8 cellular contexts compared by ENCODE assay signal in genomic region chr20:21099653-21100589, GRCh38. TPM values are rescaled to one million over a fixed set of nuclear protein-coding genes. Genes with fewer than 3 reads are reported as not detected.
DNase-seq lines count a peak whose midpoint lies in the region; ATAC-seq and TF ChIP-seq lines count a peak whose summit lies in the region.

No MANE protein-coding gene starts in this region.

- peak overlapping the region; percentile 84 for H3K4me3 ChIP-seq in CD4-positive, CD25-positive, alpha-beta regulatory T cell (ENCODE audit: low read depth, low read length)
- H3K4me3 ChIP-seq in esophagus muscularis mucosa (peak overlapping the region; percentile 44 to 61 (median 46)), osteoblast (ENCODE audit: insufficient read depth, low read length) (peak overlapping the region; percentile 47)

- H4K20me1 ChIP-seq in osteoblast (ENCODE audit: insufficient read depth, low read length), result no peaks in the 10 kb centered on the region

- no peaks in the 10 kb centered on the region for H3K9me3 ChIP-seq in CD4-positive, CD25-positive, alpha-beta regulatory T cell (ENCODE audit: control insufficient read depth in 2 of 2, low read length in 2 of 2)
- H3K9me3 ChIP-seq in esophagus muscularis mucosa (no peaks in the 10 kb centered on the region), osteoblast (ENCODE audit: low read depth, low read length) (no peaks in the 10 kb centered on the region)

- ATAC-seq in CD4-positive, CD25-positive, alpha-beta regulatory T cell (ENCODE audit: low read depth in 2 of 2), result peak; percentile 25 to 41
- ATAC-seq in GM19455 (IDR thresholded peaks at IDR 0.05; ENCODE audit: unreplicated experiment) (peak; percentile 50), activated B cell treated with CpG ODN at 0.5 μM for 24 hours (ENCODE audit: low read depth) (peak; percentile 57)

- TF ChIP-seq EP300 in esophagus muscularis mucosa (IDR thresholded peaks at IDR 0.05), result no peak

- peaks cover 90% of the 10 kb centered on the region for H3K27me3 Mint-ChIP-seq in CD4-positive, CD25-positive, alpha-beta regulatory T cell
- H3K27me3 Mint-ChIP-seq in activated B cell treated with CpG ODN at 0.5 μM for 24 hours, result peaks cover 72% of the 10 kb centered on the region

- no peak for TF ChIP-seq CTCF in activated B cell treated with CpG ODN at 0.5 μM for 24 hours (IDR thresholded peaks at IDR 0.05)
- no peak for TF ChIP-seq CTCF in esophagus muscularis mucosa (IDR thresholded peaks at IDR 0.05)
- TF ChIP-seq CTCF in osteoblast (IDR thresholded peaks at IDR 0.05; ENCODE audit: extremely low read depth, low read depth, low read length), result no peak

- POLR2A ChIA-PET in activated B cell treated with CpG ODN at 0.5 μM for 24 hours (lab: Charles Lee), result interaction anchor here (0.6 to 1.0 kb wide), 2 partner anchors 26 kb away, joined by 3 to 5 read pairs; partner anchors contain the start of gene KIZ

- H3K4me1 Mint-ChIP-seq in CD4-positive, CD25-positive, alpha-beta regulatory T cell, result peaks cover 12 to 57% (median 24%) of the 10 kb centered on the region in 4 donors
- peaks cover 36% of the 10 kb centered on the region for H3K4me1 Mint-ChIP-seq in activated B cell treated with CpG ODN at 0.5 μM for 24 hours

- H3K9me3 Mint-ChIP-seq in CD4-positive, CD25-positive, alpha-beta regulatory T cell, result peaks cover 0 to 10% (median 0%) of the 10 kb centered on the region in 7 donors
- no peaks in the 10 kb centered on the region for H3K9me3 Mint-ChIP-seq in activated B cell treated with CpG ODN at 0.5 μM for 24 hours

- H3K4me3 Mint-ChIP-seq in CD4-positive, CD25-positive, alpha-beta regulatory T cell, result peak overlapping the region; percentile 89 to 95 (median 90)
- peak overlapping the region; percentile 88 for H3K4me3 Mint-ChIP-seq in activated B cell treated with CpG ODN at 0.5 μM for 24 hours

- WGBS in esophagus muscularis mucosa, result 6% methylated on average over 42 of the region's 48 CpGs

- H3K79me2 ChIP-seq in osteoblast (ENCODE audit: insufficient read depth, low read length), result no peaks in the 10 kb centered on the region

- peak in 2 of 3 donors; percentile 39 to 65 for DNase-seq in CD4-positive, CD25-positive, alpha-beta regulatory T cell
- peak; percentile 83 for DNase-seq in NCI-H1092 (lab: John Stamatoyannopoulos, UW)
- peak; percentile 42 for DNase-seq in activated B cell treated with CpG ODN at 0.5 μM for 24 hours
- DNase-seq in esophagus muscularis mucosa (ENCODE audit: extremely low spot score), result peak; percentile 83
- peak; percentile 39 for DNase-seq in osteoblast (ENCODE audit: insufficient read length, low spot score, missing footprints)
- no peak for DNase-seq in GF-D8 (lab: John Stamatoyannopoulos, UW)
- DNase-seq in OCI-M2 (lab: John Stamatoyannopoulos, UW; ENCODE audit: unreplicated experiment), result no peak

- peaks cover 52% of the 10 kb centered on the region for H3K27me3 ChIP-seq in CD4-positive, CD25-positive, alpha-beta regulatory T cell (ENCODE audit: control insufficient read depth, insufficient read depth, low read length)
- peaks cover 0 to 90% (median 65%) of the 10 kb centered on the region in 4 donors for H3K27me3 ChIP-seq in esophagus muscularis mucosa
- H3K27me3 ChIP-seq in osteoblast (ENCODE audit: insufficient read depth, low read length), result peaks cover 70% of the 10 kb centered on the region

- peaks cover 51% of the 10 kb centered on the region for H3K4me1 ChIP-seq in CD4-positive, CD25-positive, alpha-beta regulatory T cell (ENCODE audit: control insufficient read depth, insufficient read depth, low read length, poor library complexity, severe bottlenecking)
- H3K4me1 ChIP-seq in esophagus muscularis mucosa (peaks cover 33 to 45% (median 43%) of the 10 kb centered on the region in 4 donors), osteoblast (ENCODE audit: insufficient read depth, low read length) (peaks cover 4% of the 10 kb centered on the region)

- H2AFZ ChIP-seq in osteoblast (ENCODE audit: low read length), result no peak overlapping the region

- H3K4me2 ChIP-seq in osteoblast (ENCODE audit: insufficient read depth, low read length), result peak overlapping the region; percentile 60

- H3K27ac Mint-ChIP-seq in CD4-positive, CD25-positive, alpha-beta regulatory T cell, result peak overlapping the region in 2 of 3 donors; percentile 68 to 86
- peak overlapping the region; percentile 83 for H3K27ac Mint-ChIP-seq in activated B cell treated with CpG ODN at 0.5 μM for 24 hours

- TF ChIP-seq POLR2A in esophagus muscularis mucosa (IDR thresholded peaks at IDR 0.05; ENCODE audit: low read depth), result no peak

- CTCF ChIA-PET in activated B cell treated with CpG ODN at 0.5 μM for 24 hours (lab: Charles Lee), result no interaction called here

- H3K36me3 Mint-ChIP-seq in CD4-positive, CD25-positive, alpha-beta regulatory T cell, result peaks cover 4% of the 10 kb centered on the region
- no peaks in the 10 kb centered on the region for H3K36me3 Mint-ChIP-seq in activated B cell treated with CpG ODN at 0.5 μM for 24 hours (ENCODE audit: low read depth)

- H3K27ac ChIP-seq in CD4-positive, CD25-positive, alpha-beta regulatory T cell (ENCODE audit: insufficient read depth, low read length, poor library complexity, severe bottlenecking), result no peak overlapping the region
- H3K27ac ChIP-seq in esophagus muscularis mucosa (replicated peaks in 1 of 4), result no peak overlapping the region
- no peak overlapping the region for H3K27ac ChIP-seq in osteoblast (ENCODE audit: low read depth, low read length)

- H3K36me3 ChIP-seq in CD4-positive, CD25-positive, alpha-beta regulatory T cell (ENCODE audit: control insufficient read depth, insufficient read depth, low read length), result no peaks in the 10 kb centered on the region
- H3K36me3 ChIP-seq in esophagus muscularis mucosa (no peaks in the 10 kb centered on the region), osteoblast (ENCODE audit: insufficient read depth, low read length) (no peaks in the 10 kb centered on the region)

- intact Hi-C loops in activated B cell treated with CpG ODN at 0.5 μM for 24 hours (cut with micrococcal nuclease), result loop anchor here (1.0 to 5.0 kb wide), 6 partner anchors 25 to 1048 kb away; partner anchors contain the start of genes CFAP61, CRNKL1, NKX2-4 and XRN2
- intact Hi-C loops in esophagus muscularis mucosa (cut with DNase I), result no loop called here

RNA-seq across cellular contexts. Expression of gene LINC00237, which starts 6.2 kb away (rescaled TPM):
- not detected for total RNA-seq in CD4-positive, CD25-positive, alpha-beta regulatory T cell
- polyA plus RNA-seq in CD4-positive, CD25-positive, alpha-beta regulatory T cell, result under 1 TPM in 1 of 4 donors, not detected in 3; 0.30 TPM
- 0.17 TPM in 1 of 2 replicates, not detected in the other for total RNA-seq in activated B cell treated with CpG ODN at 0.5 μM for 24 hours
- not detected for total RNA-seq in esophagus muscularis mucosa
- total RNA-seq in osteoblast, result not detected in 2 replicates

RNA-seq across cellular contexts. Expression of gene KIZ, which starts 26.0 kb away (rescaled TPM):
- 32.8 TPM for total RNA-seq in CD4-positive, CD25-positive, alpha-beta regulatory T cell
- polyA plus RNA-seq in CD4-positive, CD25-positive, alpha-beta regulatory T cell, result 10 to 100 TPM; 16.8 to 23.9 (median 18.9) TPM
- total RNA-seq in activated B cell treated with CpG ODN at 0.5 μM for 24 hours (15.8 and 18.0 TPM in 2 replicates), esophagus muscularis mucosa (10 to 100 TPM; 17.2 to 32.0 (median 25.6) TPM), osteoblast (40.1 and 40.5 TPM in 2 replicates)

Comparison
In these comparisons a context has a peak if more than half of its experiments do, and no peak if none do; other contexts are left out.
1. DNase-seq: peak in CD4-positive, CD25-positive, alpha-beta regulatory T cell (2 of 3), NCI-H1092 (single experiment), activated B cell treated with CpG ODN at 0.5 μM for 24 hours (single experiment), esophagus muscularis mucosa (single experiment) and osteoblast (single experiment); none in GF-D8 (single experiment) and OCI-M2 (single experiment).
2. Peak in every context shown above with its lines, with median percentiles within 50 percentile points of each other: ATAC-seq and H3K4me3 ChIP-seq.